In the genomic region with DNA sequence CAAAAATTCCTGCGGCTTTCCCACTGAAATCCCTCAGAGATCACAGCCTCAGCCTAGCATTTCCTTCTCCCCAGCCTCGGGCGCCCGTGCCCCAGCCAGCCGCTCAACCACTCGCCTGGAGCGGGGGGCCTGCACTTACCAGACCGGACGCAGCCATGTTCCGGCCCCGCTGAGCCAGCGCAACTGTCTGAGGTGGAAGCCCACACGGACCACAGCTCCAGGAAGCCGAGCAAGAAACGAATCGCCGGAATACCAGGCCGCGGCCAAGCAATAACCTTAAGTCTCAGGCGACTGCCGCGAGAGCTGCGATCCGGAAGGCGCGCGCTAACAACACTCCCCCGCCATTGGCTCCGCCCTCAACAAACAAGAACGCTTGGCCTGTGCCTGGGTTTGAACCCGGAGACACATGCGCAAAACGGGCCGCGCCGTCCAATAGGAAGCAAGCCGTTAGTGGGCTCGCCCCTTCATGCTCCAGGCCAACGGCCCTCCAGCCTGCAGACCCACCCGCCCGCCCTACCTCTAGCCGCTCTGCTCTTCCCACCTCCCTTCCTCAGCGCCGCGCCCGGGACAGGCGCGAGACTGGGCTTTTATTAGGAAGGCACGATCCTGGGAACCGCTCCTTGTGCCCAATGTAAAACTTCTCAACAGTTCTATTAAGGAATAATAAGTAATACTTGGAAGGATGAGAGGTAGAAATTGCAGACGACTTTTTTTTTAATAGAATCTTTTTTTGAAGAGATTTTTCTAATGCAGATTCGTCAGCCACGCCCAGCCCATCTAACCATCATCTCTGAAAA, we compare ENCODE assay signal across 8 cellular contexts. TPM values are rescaled to one million over a fixed set of nuclear protein-coding genes. Genes with fewer than 3 reads are reported as not detected.
A peak's percentile ranks its signal among the peaks of the same experiment; 100 is the strongest.
DNase-seq lines count a peak whose midpoint lies in the region; ATAC-seq and TF ChIP-seq lines count a peak whose summit lies in the region.

A gene with protein sequence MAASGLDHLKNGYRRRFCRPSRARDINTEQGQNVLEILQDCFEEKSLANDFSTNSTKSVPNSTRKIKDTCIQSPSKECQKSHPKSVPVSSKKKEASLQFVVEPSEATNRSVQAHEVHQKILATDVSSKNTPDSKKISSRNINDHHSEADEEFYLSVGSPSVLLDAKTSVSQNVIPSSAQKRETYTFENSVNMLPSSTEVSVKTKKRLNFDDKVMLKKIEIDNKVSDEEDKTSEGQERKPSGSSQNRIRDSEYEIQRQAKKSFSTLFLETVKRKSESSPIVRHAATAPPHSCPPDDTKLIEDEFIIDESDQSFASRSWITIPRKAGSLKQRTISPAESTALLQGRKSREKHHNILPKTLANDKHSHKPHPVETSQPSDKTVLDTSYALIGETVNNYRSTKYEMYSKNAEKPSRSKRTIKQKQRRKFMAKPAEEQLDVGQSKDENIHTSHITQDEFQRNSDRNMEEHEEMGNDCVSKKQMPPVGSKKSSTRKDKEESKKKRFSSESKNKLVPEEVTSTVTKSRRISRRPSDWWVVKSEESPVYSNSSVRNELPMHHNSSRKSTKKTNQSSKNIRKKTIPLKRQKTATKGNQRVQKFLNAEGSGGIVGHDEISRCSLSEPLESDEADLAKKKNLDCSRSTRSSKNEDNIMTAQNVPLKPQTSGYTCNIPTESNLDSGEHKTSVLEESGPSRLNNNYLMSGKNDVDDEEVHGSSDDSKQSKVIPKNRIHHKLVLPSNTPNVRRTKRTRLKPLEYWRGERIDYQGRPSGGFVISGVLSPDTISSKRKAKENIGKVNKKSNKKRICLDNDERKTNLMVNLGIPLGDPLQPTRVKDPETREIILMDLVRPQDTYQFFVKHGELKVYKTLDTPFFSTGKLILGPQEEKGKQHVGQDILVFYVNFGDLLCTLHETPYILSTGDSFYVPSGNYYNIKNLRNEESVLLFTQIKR (minus strand): TSS at position 305 of the 797 bp plus-strand sequence. CDS start 148 bp downstream, at position 157.

- ATAC-seq in GM21619 (IDR thresholded peaks at IDR 0.05; ENCODE audit: unreplicated experiment), result peak; percentile 95

- DNase-seq in DMS153 (lab: John Stamatoyannopoulos, UW) (peak; percentile 96), PC-9 (peak; percentile 86 to 90), erythroblast (lab: John Stamatoyannopoulos, UW) (peak; percentile 97 to 98)
- peak; percentile 95 for DNase-seq in Jurkat, Clone E6-1 (ENCODE audit: low read depth, low spot score)
- peak; percentile 86 for DNase-seq in activated T-cell treated with anti-CD3 and anti-CD28 coated beads, Interleukin-2, amount 50 U/mL, for 1 hour
- DNase-seq in stimulated activated CD8-positive, alpha-beta memory T cell treated with anti-CD3 and anti-CD28 coated beads, Interleukin-7, amount 100 ng/mL, for 1 hour (ENCODE audit: low read depth in 2 of 2), result peak; percentile 78 to 80

- POLR2A ChIA-PET in PC-9 (lab: Charles Lee; ENCODE audit: unreplicated experiment), result interaction anchor here (0.7 kb wide), 1 partner anchor 334 kb away, joined by 4 read pairs; no protein-coding TSS in a partner anchor

- peak within 1 kb of the TSS; percentile 99 for H3K9ac ChIP-seq in mucosa of stomach (ENCODE audit: low read length)

- BruUV-seq in PC-9 (replicated peaks; lab: Mats Ljungman, UMichigan), result no TSS peak

- peak within 1 kb of the TSS; percentile 75 for H3K27ac ChIP-seq in PC-9

- H3K4me1 ChIP-seq in PC-9 (replicated peaks; ENCODE audit: insufficient read depth) (peaks cover 9% of the 10 kb centered on the region), mucosa of stomach (ENCODE audit: control insufficient read depth, insufficient read depth, low read length) (no peaks in the 10 kb centered on the region)

- H4K20me1 ChIP-seq in PC-9 (ENCODE audit: insufficient read depth), result no peaks in the 10 kb centered on the region

- 0 out of 2 replicates have a peak, but pooled peaks cover 6% of the 10 kb centered on the region for H3K36me3 ChIP-seq in PC-9 (ENCODE audit: low read depth)
- no peaks in the 10 kb centered on the region for H3K36me3 ChIP-seq in mucosa of stomach (ENCODE audit: control insufficient read depth, insufficient read depth, low read length)

- peak within 1 kb of the TSS; percentile 72 for H3K4me3 ChIP-seq in Jurkat, Clone E6-1 (ENCODE audit: low read length)
- H3K4me3 ChIP-seq in PC-9 (peak within 1 kb of the TSS; percentile 98), mucosa of stomach (ENCODE audit: low read length) (peak within 1 kb of the TSS; percentile 56)

- intact Hi-C loops in PC-9 (cut with micrococcal nuclease; ENCODE audit: unreplicated experiment), result loop anchor here (2.0 kb wide), 1 partner anchor 155 kb away; a partner anchor contains a TSS

- H3K9me3 ChIP-seq in PC-9 (ENCODE audit: insufficient read depth, low read depth) (no peaks in the 10 kb centered on the region), mucosa of stomach (ENCODE audit: control insufficient read depth, low read length) (no peaks in the 10 kb centered on the region)

- peaks cover 26% of the 10 kb centered on the region for H3K79me2 ChIP-seq in PC-9 (ENCODE audit: low read depth)

- H3K27me3 ChIP-seq in PC-9 (ENCODE audit: insufficient read depth, low read depth) (no peaks in the 10 kb centered on the region), mucosa of stomach (ENCODE audit: control insufficient read depth, insufficient read depth, low read length) (no peaks in the 10 kb centered on the region)

- H3F3A ChIP-seq in PC-9 (ENCODE audit: insufficient read depth, low read depth), result no peaks in the 10 kb centered on the region; the same call in 1 of the 2 replicates

- CTCF ChIA-PET in PC-9 (lab: Charles Lee), result no interaction called here

- TF ChIP-seq POLR2A in erythroblast (IDR thresholded peaks at IDR 0.05; ENCODE audit: low read length), result peak; percentile 97

- H2AFZ ChIP-seq in PC-9, result peak within 1 kb of the TSS; percentile 91

- H3K9me2 ChIP-seq in PC-9 (ENCODE audit: insufficient read depth), result no peaks in the 10 kb centered on the region

- peak within 1 kb of the TSS; percentile 87 for H3K4me2 ChIP-seq in PC-9

- TF ChIP-seq CTCF in PC-9 (conservative IDR thresholded peaks at IDR 0.05), result no peak

RNA-seq across cellular contexts. Expression of the gene that starts here (rescaled TPM):
- 16.0 TPM for polyA plus RNA-seq in Jurkat, Clone E6-1 (2012; ENCODE audit: insufficient read depth, insufficient read length)
- total RNA-seq in PC-9 (2021), result 14.1 and 14.2 TPM in 2 replicates

Comparison
In these comparisons a context has a peak if more than half of its experiments do, and no peak if none do; other contexts are left out.
1. Peak in every context shown above with its lines: DNase-seq, ATAC-seq, H3K4me3 ChIP-seq and H3K27ac ChIP-seq.